27 cellular contexts compared by ENCODE assay signal in the genomic region with DNA sequence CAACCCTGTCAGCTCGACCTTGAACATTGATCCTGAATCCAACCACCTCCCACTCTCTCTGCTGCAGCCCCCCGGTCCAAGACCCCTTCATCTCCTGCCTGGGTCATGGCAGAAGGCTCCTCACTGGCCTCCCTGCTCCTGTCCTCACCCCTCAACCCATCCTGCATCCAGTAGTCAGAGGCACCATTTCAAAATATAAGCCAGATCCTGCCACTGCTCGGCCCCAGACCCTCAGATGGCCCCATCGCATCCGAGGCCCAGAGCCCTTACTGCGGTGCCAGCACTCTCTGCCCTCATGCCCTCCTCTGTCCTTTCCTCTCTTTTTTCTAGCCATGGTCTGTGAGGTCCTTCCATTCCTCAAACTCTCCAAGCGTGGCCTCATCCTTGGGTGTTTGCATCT. TPM values are rescaled to one million over a fixed set of nuclear protein-coding genes. Genes with fewer than 3 reads are reported as not detected.
DNase-seq lines count a peak whose midpoint lies in the region; ATAC-seq, FAIRE-seq and TF ChIP-seq lines count a peak whose summit lies in the region.
"Had no signal": no experiment of that assay in that cellular context is flagged by ENCODE, and none has a peak within 500 bp of the region (broad histone marks: within the 10 kb centered on the region; RNA-seq: fewer than 3 reads in every experiment).

No MANE protein-coding gene starts in this region.

- no peak for TF ChIP-seq RAD21 in H1 (IDR thresholded peaks at IDR 0.05 in 1 of 2, conservative IDR thresholded peaks at IDR 0.05 in 1 of 2; ENCODE audit: low read depth in 2 of 2, low read length in 2 of 2)

- no peak overlapping the region for H2BK12ac ChIP-seq in H1 (ENCODE audit: low read depth, low read length)

- H3K36me3 ChIP-seq in GM23338 (ENCODE audit: insufficient read depth) = no peaks in the 10 kb centered on the region
- H3K36me3 ChIP-seq in H1 (ENCODE audit: control insufficient read depth in 2 of 4, insufficient read depth in 4 of 4, low read length in 3 of 4) = no peaks in the 10 kb centered on the region
- H3K36me3 ChIP-seq: BE2C, BLaER1 had no signal

- H3K18ac ChIP-seq in H1 (ENCODE audit: extremely low read depth, low read length) = no peak overlapping the region; the same call in 1 of the 2 replicates

- CTCF ChIA-PET in WTC11 (lab: Charles Lee) = no interaction called here
- CTCF ChIA-PET in H1 (lab: Charles Lee; ENCODE audit: partially characterized antibody) = interaction anchor here (1.0 kb wide), 1 partner anchor 17 kb away, joined by 4 read pairs; no protein-coding TSS in a partner anchor

- H2BK120ac ChIP-seq in H1 (replicated peaks; ENCODE audit: low read depth, low read length) = no peak overlapping the region

- 0 out of 2 replicates have a peak overlapping the region, but pooled peaks have one; percentile 62 for H2BK20ac ChIP-seq in H1 (ENCODE audit: low read length)

- H3K4me2 ChIP-seq in GM23338 (no peak overlapping the region), H1 (ENCODE audit: insufficient read depth in 1 of 2, low read depth in 2 of 2, low read length in 2 of 2) (no peak overlapping the region; a peak in 1 of 4 replicates)
- H3K4me2 ChIP-seq: A549, BLaER1 had no signal

- H2BK5ac ChIP-seq in H1 (ENCODE audit: low read depth, low read length) = no peak overlapping the region

- H3K27ac Mint-ChIP-seq in GM23338 = no peak overlapping the region
- H3K27ac Mint-ChIP-seq in WTC11 = no peak overlapping the region
- H3K27ac Mint-ChIP-seq: CD14-positive monocyte; CD4-positive, alpha-beta memory T cell had no signal

- no peak overlapping the region for H3K27ac ChIP-seq in GM23338 (ENCODE audit: low read depth)
- H3K27ac ChIP-seq in H1 (ENCODE audit: low read depth, low read length) = no peak overlapping the region
- H3K27ac ChIP-seq: 22Rv1, A549, BLaER1 had no signal

- H3K79me1 ChIP-seq in H1 (ENCODE audit: low read depth, low read length) = no peaks in the 10 kb centered on the region

- H2AK5ac ChIP-seq in H1 (ENCODE audit: low read depth, low read length) = no peak overlapping the region

- ATAC-seq in GM23338 (peak; percentile 30; the same call in 1 of the 3 replicates), WTC11 (peak; percentile 53), GM19467 (IDR thresholded peaks at IDR 0.05; ENCODE audit: unreplicated experiment) (no peak)
- ATAC-seq: A549, GM12878 had no signal

- H3K4me3 ChIP-seq in GM23338 (no peak overlapping the region), H1 (ENCODE audit: extremely low read depth in 1 of 4, insufficient read depth in 2 of 4, low read depth in 3 of 4, low read length in 4 of 4) (no peak overlapping the region)
- H3K4me3 ChIP-seq: A549, BLaER1, GM12878 had no signal

- POLR2A ChIA-PET in WTC11 (lab: Charles Lee) = no interaction called here
- POLR2A ChIA-PET in H1 (lab: Charles Lee; ENCODE audit: partially characterized antibody) = interaction anchor here (1.4 kb wide), 1 partner anchor 10 kb away, joined by 5 read pairs; no protein-coding TSS in a partner anchor

- H3K27me3 ChIP-seq in GM23338 (ENCODE audit: insufficient read depth) (no peaks in the 10 kb centered on the region), H1 (replicated peaks in 1 of 4; ENCODE audit: control insufficient read depth in 3 of 4, extremely low read depth in 1 of 4, insufficient read depth in 3 of 4, low read length in 3 of 4) (peaks cover 0 to 4% (median 0%) of the 10 kb centered on the region in 4 experiments; a peak in 2 of 7 replicates)
- H3K27me3 ChIP-seq: BLaER1 had no signal

- no peak overlapping the region for H3K56ac ChIP-seq in H1 (replicated peaks; ENCODE audit: insufficient read length, low read depth, low read length)

- no peak overlapping the region for H3K9ac ChIP-seq in H1 (replicated peaks in 1 of 4; ENCODE audit: extremely low read depth in 1 of 4, low read depth in 3 of 4, low read length in 3 of 4)
- H3K9ac ChIP-seq: BLaER1 had no signal

- H3K4ac ChIP-seq in H1 (replicated peaks; ENCODE audit: insufficient read length, low read depth, low read length) = peak overlapping the region; percentile 32

- H3K9me3 Mint-ChIP-seq in GM23338 = peaks cover 4% of the 10 kb centered on the region; the same call in 1 of the 3 replicates
- peaks cover 17% of the 10 kb centered on the region for H3K9me3 Mint-ChIP-seq in WTC11

- H3K23me2 ChIP-seq in H1 (ENCODE audit: low read depth, low read length) = peaks cover 2% of the 10 kb centered on the region; the same call in 1 of the 2 replicates

- TF ChIP-seq POLR2A in H1 (IDR thresholded peaks at IDR 0.05; ENCODE audit: control extremely low read depth in 1 of 2, low read depth in 2 of 2, low read length in 2 of 2) = no peak

- H3K23ac ChIP-seq in H1 (ENCODE audit: insufficient read length) = no peak overlapping the region

- H3K14ac ChIP-seq in H1 (ENCODE audit: insufficient read length) = no peak overlapping the region

- no peak overlapping the region for H2BK15ac ChIP-seq in H1 (ENCODE audit: low read length)

- peaks cover 6% of the 10 kb centered on the region; the same call in 1 of the 2 replicates for H3K4me1 ChIP-seq in GM23338 (ENCODE audit: insufficient read depth)
- H3K4me1 ChIP-seq in H1 (replicated peaks in 1 of 4; ENCODE audit: control insufficient read depth in 3 of 4, insufficient read depth in 4 of 4, low read length in 3 of 4) = peaks cover 5 to 12% (median 10%) of the 10 kb centered on the region in 4 experiments
- H3K4me1 ChIP-seq: A549, BE2C, BLaER1 had no signal

- H3F3A ChIP-seq in GM23338 (replicated peaks; ENCODE audit: low read depth) = no peaks in the 10 kb centered on the region

- TF ChIP-seq EP300 in H1 (IDR thresholded peaks at IDR 0.05; ENCODE audit: borderline replicate concordance in 1 of 2, low read depth in 2 of 2, low read length in 2 of 2) = no peak

- no peak overlapping the region for H3K4me3 Mint-ChIP-seq in GM23338
- no peak overlapping the region for H3K4me3 Mint-ChIP-seq in WTC11
- H3K4me3 Mint-ChIP-seq: CD14-positive monocyte; CD4-positive, alpha-beta memory T cell; CD4-positive, CD25-positive, alpha-beta regulatory T cell had no signal

- no peaks in the 10 kb centered on the region for H3K9me2 ChIP-seq in GM23338 (ENCODE audit: insufficient read depth)

- no peak overlapping the region for H4K8ac ChIP-seq in H1 (ENCODE audit: extremely low read depth, insufficient read depth, low read length)

- no peak overlapping the region for H4K5ac ChIP-seq in H1 (ENCODE audit: insufficient read length, low read depth, low read length)

- 83% methylated on average over 7 of the region's 7 CpGs; no CpG with 5 or more reads in 1 of the 2 experiments for WGBS in H1 (ENCODE audit: extremely low coverage in 1 of 2, insufficient coverage in 1 of 2, insufficient read length in 1 of 2, insufficient replicate concordance in 2 of 2, low coverage in 1 of 2, low lambda C conversion rate in 2 of 2, missing lambda C conversion rate in 1 of 2), 2 experiments

- no peaks in the 10 kb centered on the region for H4K20me1 ChIP-seq in GM23338 (replicated peaks; ENCODE audit: insufficient read depth)
- no peaks in the 10 kb centered on the region for H4K20me1 ChIP-seq in H1 (replicated peaks in 1 of 2; ENCODE audit: control insufficient read depth in 1 of 2, insufficient read depth in 2 of 2, low read length in 2 of 2)
- H4K20me1 ChIP-seq: BLaER1 had no signal

- H3K27me3 Mint-ChIP-seq in GM23338 (ENCODE audit: insufficient read depth, low read depth, poor library complexity) = peaks cover 9% of the 10 kb centered on the region
- H3K27me3 Mint-ChIP-seq in WTC11 (ENCODE audit: low read depth) = no peaks in the 10 kb centered on the region; the same call in 1 of the 2 replicates

- H3K9me3 ChIP-seq in H1 (ENCODE audit: insufficient read depth in 2 of 2, low read depth in 1 of 2, low read length in 1 of 2) = no peaks in the 10 kb centered on the region; a peak in 1 of 4 replicates
- H3K9me3 ChIP-seq: A549, BE2C had no signal

- H3K4me1 Mint-ChIP-seq in GM23338 (peaks cover 19% of the 10 kb centered on the region), WTC11 (peaks cover 24% of the 10 kb centered on the region)
- H3K4me1 Mint-ChIP-seq: CD14-positive monocyte; CD4-positive, alpha-beta memory T cell; CD4-positive, CD25-positive, alpha-beta regulatory T cell; CD8-positive, alpha-beta memory T cell had no signal

- H3K36me3 Mint-ChIP-seq in GM23338 (ENCODE audit: low read depth) = no peaks in the 10 kb centered on the region
- peaks cover 11% of the 10 kb centered on the region for H3K36me3 Mint-ChIP-seq in WTC11
- H3K36me3 Mint-ChIP-seq: CD14-positive monocyte; CD4-positive, alpha-beta memory T cell; CD4-positive, CD25-positive, alpha-beta regulatory T cell; CD8-positive, alpha-beta memory T cell had no signal

- no peak overlapping the region for H4K91ac ChIP-seq in H1 (replicated peaks; ENCODE audit: insufficient read length, low read length)

- DNase-seq in GM23338 (ENCODE audit: low spot score) (no peak), WTC11 (ENCODE audit: low spot score) (no peak), H1 (ENCODE audit: low read depth in 1 of 2, low spot score in 2 of 2) (no peak), NCI-H774 (lab: John Stamatoyannopoulos, UW) (no peak), epidermal melanocyte (ENCODE audit: insufficient read length, low spot score) (no peak)
- DNase-seq: BE2C; C1 segment of cervical spinal cord; CD4-positive, alpha-beta memory T cell; CD4-positive, CD25-positive, alpha-beta regulatory T cell; CD8-positive, alpha-beta memory T cell; COR-L47; DMS 273 treated with DMSO at 0.1 percent for 48 hours; DMS153; DND-41; EL; GDM1 had no signal

- H3K79me2 ChIP-seq in GM23338 (replicated peaks; ENCODE audit: insufficient read depth) (no peaks in the 10 kb centered on the region), H1 (ENCODE audit: control insufficient read depth in 1 of 2, insufficient read depth in 2 of 2, low read length in 2 of 2) (no peaks in the 10 kb centered on the region)

- H2AFZ ChIP-seq in GM23338 (no peak overlapping the region), H1 (ENCODE audit: low read length) (no peak overlapping the region)

- TF ChIP-seq CTCF in GM23338 (conservative IDR thresholded peaks at IDR 0.05; ENCODE audit: low read depth in 2 of 2) (no peak), WTC11 (IDR thresholded peaks at IDR 0.05) (no peak), H1 (IDR thresholded peaks at IDR 0.05; ENCODE audit: control extremely low read depth in 1 of 3, insufficient read depth in 1 of 3, low read depth in 1 of 3, low read length in 3 of 3) (no peak)

- FAIRE-seq in H1 (lab: Jason Lieb, UNC) = no peak
- FAIRE-seq: A549, GM12878, GM12892, GM18507 had no signal

RNA-seq across cellular contexts. Expression of a gene that starts 34.3 kb away (rescaled TPM):
- total RNA-seq in GM23338 (2014; rRNA removed; shearing (Covaris generic)) = not detected in 2 replicates
- polyA plus RNA-seq in GM23338 (2016; fragmentation: Nextera tagmentation; extraction: Ambion mirVana) (0.16 and 0.18 TPM in 2 replicates), H1 (2011; rRNA removed) (1.1 and 4.6 TPM in 2 replicates)
- 1.5 to 3.0 TPM (median 1.6 TPM) in 3 replicates for total RNA-seq in WTC11 (2021)
- total RNA-seq in H1 (2021; fragmentation: NEBNext Ultra II Directional; extraction: Animal tissue kit (Norgen Biotek cat#: 25700)) = 0.47 and 0.63 TPM in 2 replicates
- polyA plus RNA-seq in H1 (2011; cell fraction: cytosol; rRNA removed) = 3.4 TPM
- 4.2 TPM for polyA plus RNA-seq in H1 (2011; cell fraction: nucleus; rRNA removed)
- 0.68 to 1.3 TPM (median 1.1 TPM) in 4 replicates for polyA plus RNA-seq in H1 (2012, experiment 1 of 2)
- 0.93 TPM for polyA plus RNA-seq in H1 (2012, experiment 2 of 2)
- 0.08 TPM for polyA plus RNA-seq in H1 (2013, experiment 1 of 2)
- polyA plus RNA-seq in H1 (2013, experiment 2 of 2) = 0.04 TPM
- 0.32 and 2.3 TPM in 2 replicates for polyA minus RNA-seq in H1 (2011; rRNA and poly(A)+ RNA removed)
- 2.1 TPM for polyA minus RNA-seq in H1 (2011; cell fraction: cytosol; rRNA and poly(A)+ RNA removed)
- 1.6 TPM for polyA minus RNA-seq in H1 (2011; cell fraction: nucleus; rRNA and poly(A)+ RNA removed)
- total RNA-seq: A172; CD4-positive, alpha-beta memory T cell; CD4-positive, CD25-positive, alpha-beta regulatory T cell; CD8-positive, alpha-beta memory T cell; G401; GM12878 had no signal
- polyA plus RNA-seq: A549; AG04450; CD14-positive monocyte; CD4-positive, alpha-beta memory T cell; CD4-positive, CD25-positive, alpha-beta regulatory T cell; CD8-positive, alpha-beta memory T cell had no signal
